In genomic region chr7:98691619-98692018, GRCh38 we compare ENCODE assay signal across 32 cellular contexts.
"Had no signal": no experiment of that assay in that cellular context is flagged by ENCODE, and none has a peak within 500 bp of the region (broad histone marks: within the 10 kb centered on the region; RNA-seq: fewer than 3 reads in every experiment).

No MANE protein-coding gene starts in this region.

- H3K9me3 ChIP-seq: adrenal gland, ascending aorta had no signal

- H3K27ac ChIP-seq: adrenal gland, ascending aorta, body of pancreas, brain microvascular endothelial cell, breast epithelium, cardiac muscle cell had no signal

- H3K36me3 ChIP-seq: adrenal gland, ascending aorta, brain microvascular endothelial cell, breast epithelium, cardiac muscle cell had no signal

- H3K27me3 ChIP-seq: adrenal gland, ascending aorta, body of pancreas, brain microvascular endothelial cell, breast epithelium, cardiac muscle cell had no signal

- ATAC-seq: activated naive CD4-positive, alpha-beta T cell treated with anti-CD3 and anti-CD28 coated beads, Interleukin-2, amount 50 U/mL, for 72 hours; activated naive CD8-positive, alpha-beta T cell treated with anti-CD3 and anti-CD28 coated beads, Interleukin-2, amount 50 U/mL, for 24 hours; activated T-cell treated with anti-CD3 and anti-CD28 coated beads, Interleukin-2, amount 50 U/mL, for 4 hours; activated T-cell treated with anti-CD3 and anti-CD28 coated beads, Interleukin-2, amount 50 U/mL, for 72 hours; activated T-helper 17 cell treated with anti-CD3 and anti-CD28 coated beads, Interleukin-2, amount 50 U/mL, for 72 hours; body of pancreas had no signal

- DNase-seq: activated effector memory CD4-positive, alpha-beta T cell treated with anti-CD3 and anti-CD28 coated beads, Interleukin-2, amount 50 U/mL, for 16 hours; activated effector memory CD4-positive, alpha-beta T cell treated with Interleukin-2 at 50 U/mL for 16 hours; activated gamma-delta T cell; activated gamma-delta T cell treated with Interleukin-2 at 50 U/mL for 16 hours; activated naive CD4-positive, alpha-beta T cell; activated naive CD4-positive, alpha-beta T cell treated with anti-CD3 and anti-CD28 coated beads for 36 hours; activated naive CD4-positive, alpha-beta T cell treated with anti-CD3 and anti-CD28 coated beads, Interleukin-2, amount 10 ng/mL, durations not matched to agents 7 days and 5 days; activated naive CD4-positive, alpha-beta T cell treated with anti-CD3 and anti-CD28 coated beads, Interleukin-2, amount 50 U/mL, for 16 hours; activated naive CD4-positive, alpha-beta T cell treated with Interleukin-2 at 50 U/mL for 16 hours; activated naive CD8-positive, alpha-beta T cell treated with anti-CD3 and anti-CD28 coated beads for 36 hours; activated naive CD8-positive, alpha-beta T cell treated with anti-CD3 and anti-CD28 coated beads, Interleukin-2, amount 10 ng/mL, durations not matched to agents 7 days and 5 days; activated naive CD8-positive, alpha-beta T cell treated with anti-CD3 and anti-CD28 coated beads, Interleukin-2, amount 50 U/mL, for 24 hours; activated T-cell treated with anti-CD3 and anti-CD28 coated beads, Interleukin-2, amount 50 U/mL, for 4 hours; activated T-cell treated with anti-CD3 and anti-CD28 coated beads, Interleukin-2, amount 50 U/mL, for 48 hours; activated T-cell treated with anti-CD3 and anti-CD28 coated beads, Interleukin-2, amount 50 U/mL, for 72 hours; adrenal gland; amniotic stem cell; amygdala; aorta; body of pancreas; brain microvascular endothelial cell; caudate nucleus; central memory CD4-positive, alpha-beta T cell; cerebellar nuclear complex had no signal

- FAIRE-seq: astrocyte, bronchial epithelial cell, colon had no signal

- H3K4me1 ChIP-seq: adrenal gland, ascending aorta, breast epithelium had no signal

- H3K4me3 ChIP-seq: adrenal gland, ascending aorta, body of pancreas, breast epithelium, cardiac muscle cell had no signal
